8 cellular contexts compared by ENCODE assay signal in the genomic region with DNA sequence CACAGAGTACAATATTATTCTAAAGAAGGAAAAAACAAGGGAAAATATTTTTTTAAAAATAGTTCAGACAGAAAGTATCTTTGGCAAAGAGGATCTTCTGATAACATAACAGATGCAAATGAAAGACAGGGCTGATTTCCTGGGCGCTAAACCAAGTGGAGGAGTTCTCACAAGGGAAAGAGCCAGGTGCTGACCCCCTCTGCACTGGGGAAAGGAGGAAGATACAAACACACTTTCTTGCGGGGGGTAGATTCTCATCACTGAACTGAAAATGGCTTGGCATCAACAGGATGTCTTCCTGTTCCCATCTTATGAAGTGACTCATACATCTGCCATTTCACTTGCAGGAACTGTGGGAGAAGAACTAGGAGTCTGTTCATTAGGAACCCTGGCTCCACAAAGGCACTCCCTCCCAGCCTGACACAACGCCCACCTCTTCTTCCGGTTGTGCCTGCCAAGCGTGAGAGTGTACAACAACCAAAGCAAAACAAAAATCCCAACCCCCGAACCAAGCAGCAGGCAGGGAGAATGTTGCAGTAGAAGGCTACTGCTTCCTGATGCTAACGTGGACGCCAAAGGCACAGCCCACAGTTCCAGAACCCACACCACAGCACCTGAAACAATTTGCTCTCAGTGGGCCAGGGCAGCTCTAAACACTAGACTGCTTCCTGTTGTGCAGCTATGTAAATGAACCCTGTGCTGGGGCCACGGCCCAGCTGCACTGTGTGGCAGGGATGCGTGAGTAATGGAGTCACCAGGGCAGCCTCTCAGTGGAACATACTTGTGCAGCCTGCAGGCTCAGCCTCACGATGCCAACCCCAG. TPM values are rescaled to one million over a fixed set of nuclear protein-coding genes. Genes with fewer than 3 reads are reported as not detected.
DNase-seq lines count a peak whose midpoint lies in the region; TF ChIP-seq lines count a peak whose summit lies in the region.

No MANE protein-coding gene starts in this region.

- CTCF ChIA-PET in HEK293 (lab: Yijun Ruan, JAX) = no interaction called here

- H3K27me3 ChIP-seq in dorsolateral prefrontal cortex = no peaks in the 10 kb centered on the region

- H3K4me3 ChIP-seq in HEK293 (ENCODE audit: low read depth, low read length) = no peak overlapping the region
- H3K4me3 ChIP-seq in dorsolateral prefrontal cortex = peak overlapping the region in 26 of 59 donors; percentile 0 to 51 (median 14)

- POLR2A ChIA-PET in HEK293 (lab: Yijun Ruan, JAX) = no interaction called here

- no peaks in the 10 kb centered on the region for H3K36me3 ChIP-seq in HEK293 (ENCODE audit: control insufficient read depth in 2 of 2, insufficient read depth in 1 of 2, low read length in 2 of 2)

- no peak overlapping the region for H3K27ac ChIP-seq in HEK293 (ENCODE audit: extremely low read depth, low read depth, low read length)
- H3K27ac ChIP-seq in dorsolateral prefrontal cortex = peak overlapping the region in 53 of 59 donors; percentile 5 to 84 (median 65)

- peaks cover 5% of the 10 kb centered on the region; the same call in 1 of the 2 replicates for H3K4me1 ChIP-seq in HEK293 (ENCODE audit: control insufficient read depth, insufficient read depth, low read length)

- peak; percentile 36 for TF ChIP-seq POLR2A in GM15510 (IDR thresholded peaks at IDR 0.05; ENCODE audit: borderline replicate concordance, extremely low read depth, insufficient read length)

- H3K9me3 ChIP-seq in HEK293 (ENCODE audit: control insufficient read depth, insufficient read depth, low read depth, low read length) = no peaks in the 10 kb centered on the region

- TF ChIP-seq CTCF in HEK293 (tag by site-specific recombination; IDR thresholded peaks at IDR 0.05) (no peak), dorsolateral prefrontal cortex (IDR thresholded peaks at IDR 0.05 in 54 of 56, conservative IDR thresholded peaks at IDR 0.05 in 2 of 56; ENCODE audit: low read depth in 1 of 56, partially characterized antibody in 56 of 56) (no peak)

- peak; percentile 96 for DNase-seq in NAMALWA (ENCODE audit: low spot score)
- DNase-seq in activated CD4-positive, alpha-beta T cell treated with anti-CD3 and anti-CD28 coated beads for 1 hour = peak; percentile 13
- DNase-seq in dorsolateral prefrontal cortex = peak in 9 of 10 donors; percentile 7 to 81 (median 62)
- peak; percentile 43 for DNase-seq in middle frontal gyrus (ENCODE audit: extremely low spot score, low spot score)
- peak; percentile 73 for DNase-seq in stromal cell of bone marrow (ENCODE audit: low read depth)
- DNase-seq in NOMO-1 treated with DMSO at 0.1 percent for 48 hours (lab: John Stamatoyannopoulos, UW; ENCODE audit: unreplicated experiment) = no peak

- intact Hi-C loops in dorsolateral prefrontal cortex (cut with DNase I) = no loop called here

TF ChIP-seq in HEK293, 187 proteins besides CTCF, POLR2A, EP300 and RAD21 (continues in another document):
- TF ChIP-seq ZBTB48 (tag by site-specific recombination; IDR thresholded peaks at IDR 0.05) (0 out of 2 replicates have a peak, but pooled peaks have one; percentile 26), ZFP69B (tag by site-specific recombination; IDR thresholded peaks at IDR 0.05) (no peak), ZNF473 (tag by site-specific recombination; IDR thresholded peaks at IDR 0.05) (no peak), ZNF155 (tag by site-specific recombination; IDR thresholded peaks at IDR 0.05) (no peak), ZNF433 (tag by site-specific recombination; IDR thresholded peaks at IDR 0.05; ENCODE audit: low read depth) (no peak), ZNF596 (tag by site-specific recombination; IDR thresholded peaks at IDR 0.05) (no peak), TRIM28 (IDR thresholded peaks at IDR 0.05; ENCODE audit: borderline replicate concordance, low read length) (peak; percentile 78; the same call in 1 of the 2 replicates), KLF1 (tag by site-specific recombination; IDR thresholded peaks at IDR 0.05) (0 out of 2 replicates have a peak, but pooled peaks have one; percentile 55), BCL11A (tag by site-specific recombination; IDR thresholded peaks at IDR 0.05; ENCODE audit: low read depth) (no peak), ZNF521 (tag by site-specific recombination; IDR thresholded peaks at IDR 0.05) (no peak), ZNF112 (tag by site-specific recombination; IDR thresholded peaks at IDR 0.05) (no peak), ZNF114 (tag by site-specific recombination; IDR thresholded peaks at IDR 0.05) (no peak), ZNF121 (tag by site-specific recombination; IDR thresholded peaks at IDR 0.05) (no peak), ZNF76 (tag by site-specific recombination; IDR thresholded peaks at IDR 0.05; ENCODE audit: borderline replicate concordance, low read depth) (no peak), ZNF837 (tag by site-specific recombination; IDR thresholded peaks at IDR 0.05) (no peak)
- TF ChIP-seq, protein P1, sequence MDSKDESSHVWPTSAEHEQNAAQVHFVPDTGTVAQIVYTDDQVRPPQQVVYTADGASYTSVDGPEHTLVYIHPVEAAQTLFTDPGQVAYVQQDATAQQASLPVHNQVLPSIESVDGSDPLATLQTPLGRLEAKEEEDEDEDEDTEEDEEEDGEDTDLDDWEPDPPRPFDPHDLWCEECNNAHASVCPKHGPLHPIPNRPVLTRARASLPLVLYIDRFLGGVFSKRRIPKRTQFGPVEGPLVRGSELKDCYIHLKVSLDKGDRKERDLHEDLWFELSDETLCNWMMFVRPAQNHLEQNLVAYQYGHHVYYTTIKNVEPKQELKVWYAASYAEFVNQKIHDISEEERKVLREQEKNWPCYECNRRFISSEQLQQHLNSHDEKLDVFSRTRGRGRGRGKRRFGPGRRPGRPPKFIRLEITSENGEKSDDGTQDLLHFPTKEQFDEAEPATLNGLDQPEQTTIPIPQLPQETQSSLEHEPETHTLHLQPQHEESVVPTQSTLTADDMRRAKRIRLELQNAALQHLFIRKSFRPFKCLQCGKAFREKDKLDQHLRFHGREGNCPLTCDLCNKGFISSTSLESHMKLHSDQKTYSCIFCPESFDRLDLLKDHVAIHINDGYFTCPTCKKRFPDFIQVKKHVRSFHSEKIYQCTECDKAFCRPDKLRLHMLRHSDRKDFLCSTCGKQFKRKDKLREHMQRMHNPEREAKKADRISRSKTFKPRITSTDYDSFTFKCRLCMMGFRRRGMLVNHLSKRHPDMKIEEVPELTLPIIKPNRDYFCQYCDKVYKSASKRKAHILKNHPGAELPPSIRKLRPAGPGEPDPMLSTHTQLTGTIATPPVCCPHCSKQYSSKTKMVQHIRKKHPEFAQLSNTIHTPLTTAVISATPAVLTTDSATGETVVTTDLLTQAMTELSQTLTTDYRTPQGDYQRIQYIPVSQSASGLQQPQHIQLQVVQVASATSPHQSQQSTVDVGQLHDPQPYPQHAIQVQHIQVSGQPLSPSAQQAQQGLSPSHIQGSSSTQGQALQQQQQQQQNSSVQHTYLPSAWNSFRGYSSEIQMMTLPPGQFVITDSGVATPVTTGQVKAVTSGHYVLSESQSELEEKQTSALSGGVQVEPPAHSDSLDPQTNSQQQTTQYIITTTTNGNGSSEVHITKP (tag by site-specific recombination; IDR thresholded peaks at IDR 0.05) = peak; percentile 93
- TF ChIP-seq, protein P2, sequence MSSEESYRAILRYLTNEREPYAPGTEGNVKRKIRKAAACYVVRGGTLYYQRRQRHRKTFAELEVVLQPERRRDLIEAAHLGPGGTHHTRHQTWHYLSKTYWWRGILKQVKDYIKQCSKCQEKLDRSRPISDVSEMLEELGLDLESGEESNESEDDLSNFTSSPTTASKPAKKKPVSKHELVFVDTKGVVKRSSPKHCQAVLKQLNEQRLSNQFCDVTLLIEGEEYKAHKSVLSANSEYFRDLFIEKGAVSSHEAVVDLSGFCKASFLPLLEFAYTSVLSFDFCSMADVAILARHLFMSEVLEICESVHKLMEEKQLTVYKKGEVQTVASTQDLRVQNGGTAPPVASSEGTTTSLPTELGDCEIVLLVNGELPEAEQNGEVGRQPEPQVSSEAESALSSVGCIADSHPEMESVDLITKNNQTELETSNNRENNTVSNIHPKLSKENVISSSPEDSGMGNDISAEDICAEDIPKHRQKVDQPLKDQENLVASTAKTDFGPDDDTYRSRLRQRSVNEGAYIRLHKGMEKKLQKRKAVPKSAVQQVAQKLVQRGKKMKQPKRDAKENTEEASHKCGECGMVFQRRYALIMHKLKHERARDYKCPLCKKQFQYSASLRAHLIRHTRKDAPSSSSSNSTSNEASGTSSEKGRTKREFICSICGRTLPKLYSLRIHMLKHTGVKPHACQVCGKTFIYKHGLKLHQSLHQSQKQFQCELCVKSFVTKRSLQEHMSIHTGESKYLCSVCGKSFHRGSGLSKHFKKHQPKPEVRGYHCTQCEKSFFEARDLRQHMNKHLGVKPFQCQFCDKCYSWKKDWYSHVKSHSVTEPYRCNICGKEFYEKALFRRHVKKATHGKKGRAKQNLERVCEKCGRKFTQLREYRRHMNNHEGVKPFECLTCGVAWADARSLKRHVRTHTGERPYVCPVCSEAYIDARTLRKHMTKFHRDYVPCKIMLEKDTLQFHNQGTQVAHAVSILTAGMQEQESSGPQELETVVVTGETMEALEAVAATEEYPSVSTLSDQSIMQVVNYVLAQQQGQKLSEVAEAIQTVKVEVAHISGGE (tag by site-specific recombination; conservative IDR thresholded peaks at IDR 0.05; ENCODE audit: low read depth) = peak; percentile 61; the same call in 1 of the 2 replicates

RNA-seq across cellular contexts. Expression of a gene that starts 51.0 kb away (rescaled TPM):
- 100 to 1,000 TPM in 5 of 120 experiments, 10 to 100 TPM in 115; 14.8 to 161 (median 25.8) TPM for total RNA-seq in dorsolateral prefrontal cortex
